In genomic region chr1:184388671-184389292, GRCh38 we compare ENCODE assay signal across 8 cellular contexts. TPM values are rescaled to one million over a fixed set of nuclear protein-coding genes. Genes with fewer than 3 reads are reported as not detected.
DNase-seq lines count a peak whose midpoint lies in the region; ATAC-seq and TF ChIP-seq lines count a peak whose summit lies in the region.

No MANE protein-coding gene starts in this region.

- no peak for TF ChIP-seq CTCF in KMS-11 (conservative IDR thresholded peaks at IDR 0.05; ENCODE audit: low read depth, low read length)
- TF ChIP-seq CTCF in chondrocyte (IDR thresholded peaks at IDR 0.05): no peak
- TF ChIP-seq CTCF in natural killer cell (IDR thresholded peaks at IDR 0.05): no peak

- H3K4me3 Mint-ChIP-seq in chondrocyte (ENCODE audit: unreplicated experiment) (peak overlapping the region; percentile 89), natural killer cell (peak overlapping the region; percentile 89)

- ATAC-seq in natural killer cell (peak in 2 of 3 donors; percentile 16 to 28), GM19452 (IDR thresholded peaks at IDR 0.05; ENCODE audit: unreplicated experiment) (no peak)

- peaks cover 34% of the 10 kb centered on the region for H3K4me1 Mint-ChIP-seq in chondrocyte (ENCODE audit: low read depth)
- peaks cover 68 to 74% of the 10 kb centered on the region in 2 donors for H3K4me1 Mint-ChIP-seq in natural killer cell

- DNase-seq in CD1c-positive myeloid dendritic cell (ENCODE audit: extremely low spot score): peak; percentile 30
- no peak for DNase-seq in chondrocyte (ENCODE audit: low spot score)
- no peak for DNase-seq in natural killer cell
- DNase-seq in SK-N-DZ (ENCODE audit: low spot score): no peak
- no peak for DNase-seq in NCI-H2196 (lab: John Stamatoyannopoulos, UW; ENCODE audit: unreplicated experiment)
- no peak for DNase-seq in effector CD8-positive, alpha-beta T cell (lab: John Stamatoyannopoulos, UW)

- H3K27ac Mint-ChIP-seq in chondrocyte (ENCODE audit: unreplicated experiment) (peak overlapping the region; percentile 89), natural killer cell (peak overlapping the region; percentile 92 to 96)

- H3K27ac ChIP-seq in KMS-11: peak overlapping the region; percentile 39; the same call in 1 of the 2 replicates

- intact Hi-C loops in natural killer cell (cut with micrococcal nuclease): loop anchor here (1.0 to 10.0 kb wide), 6 partner anchors 64 to 1986 kb away; partner anchors contain the start of genes ODR4, TPR and TSEN15

- no peaks in the 10 kb centered on the region for H3K36me3 Mint-ChIP-seq in chondrocyte (ENCODE audit: low read depth)
- H3K36me3 Mint-ChIP-seq in natural killer cell: no peaks in the 10 kb centered on the region

- H3K27me3 Mint-ChIP-seq in chondrocyte (ENCODE audit: low read depth) (no peaks in the 10 kb centered on the region), natural killer cell (ENCODE audit: low read depth in 2 of 2) (no peaks in the 10 kb centered on the region)

- H2AFZ ChIP-seq in KMS-11 (ENCODE audit: low read depth): peak overlapping the region; percentile 91

- no peaks in the 10 kb centered on the region for H4K20me1 ChIP-seq in KMS-11 (ENCODE audit: insufficient read depth)

- peak overlapping the region; percentile 72 for H3K4me2 ChIP-seq in KMS-11

- H3K4me1 ChIP-seq in KMS-11 (ENCODE audit: low read depth, poor library complexity, severe bottlenecking): peaks cover 31% of the 10 kb centered on the region

- peak overlapping the region; percentile 70; the same call in 1 of the 2 replicates for H3K9ac ChIP-seq in KMS-11

- no peaks in the 10 kb centered on the region for H3K27me3 ChIP-seq in KMS-11 (ENCODE audit: insufficient read depth, low read depth)

- H3K36me3 ChIP-seq in KMS-11 (ENCODE audit: insufficient read depth): no peaks in the 10 kb centered on the region

- peaks cover 60% of the 10 kb centered on the region for H3K79me2 ChIP-seq in KMS-11 (ENCODE audit: insufficient read depth, low read depth)

- H3K9me3 Mint-ChIP-seq in chondrocyte (ENCODE audit: low read depth): no peaks in the 10 kb centered on the region
- H3K9me3 Mint-ChIP-seq in natural killer cell: no peaks in the 10 kb centered on the region

- H3K4me3 ChIP-seq in KMS-11 (IDR thresholded peaks at IDR 0.05; ENCODE audit: insufficient read depth, low read depth, low read length): peak overlapping the region; percentile 15

RNA-seq across cellular contexts. Expression of gene C1orf21, which starts 2.0 kb away (rescaled TPM):
- total RNA-seq in chondrocyte (5.7 to 15.6 TPM (median 15.5 TPM) in 3 replicates), natural killer cell (100 to 1,000 TPM in 1 of 3 donors, 10 to 100 TPM in 2; 84.3 to 111 (median 88.3) TPM)
- 17.9 and 22.2 TPM in 2 replicates for polyA plus RNA-seq in SK-N-DZ (2014; cell fraction: cytosol; rRNA removed)
- polyA plus RNA-seq in SK-N-DZ (2014; cell fraction: nucleus; rRNA removed): 9.0 and 11.0 TPM in 2 replicates
